9 cellular contexts compared by ENCODE assay signal in the genomic region with DNA sequence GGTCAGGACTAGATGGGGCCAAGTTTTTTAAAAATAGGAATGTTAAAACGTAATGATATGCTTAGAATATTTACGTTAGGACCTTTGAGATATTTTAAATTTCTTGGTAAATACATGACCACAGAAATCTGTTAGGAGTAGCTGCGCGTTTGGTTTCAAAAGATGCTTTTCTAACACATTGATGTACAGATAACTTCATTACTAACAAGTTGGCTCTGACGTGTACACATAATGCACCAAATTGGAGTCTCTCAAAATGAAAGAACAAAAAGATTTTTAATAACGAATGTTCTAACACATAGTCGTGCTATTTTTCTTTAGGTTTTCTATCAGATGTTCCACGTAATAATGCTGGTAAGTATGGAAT. TPM values are rescaled to one million over a fixed set of nuclear protein-coding genes. Genes with fewer than 3 reads are reported as not detected.
DNase-seq lines count a peak whose midpoint lies in the region; ATAC-seq and TF ChIP-seq lines count a peak whose summit lies in the region.
"Had no signal": no experiment of that assay in that cellular context is flagged by ENCODE, and none has a peak within 500 bp of the region (broad histone marks: within the 10 kb centered on the region; RNA-seq: fewer than 3 reads in every experiment).

No MANE protein-coding gene starts in this region.

- peaks cover 19% of the 10 kb centered on the region for H3K27me3 Mint-ChIP-seq in activated CD4-positive, alpha-beta T cell treated with anti-CD3 and anti-CD28 coated beads, Interleukin-2, amount 10 ng/mL, durations not matched to agents 24 days and 14 days
- peaks cover 3% of the 10 kb centered on the region for H3K27me3 Mint-ChIP-seq in activated naive CD8-positive, alpha-beta T cell treated with anti-CD3 and anti-CD28 coated beads for 36 hours

- H3K9me3 Mint-ChIP-seq in activated CD4-positive, alpha-beta T cell treated with anti-CD3 and anti-CD28 coated beads, Interleukin-2, amount 10 ng/mL, durations not matched to agents 24 days and 14 days, result peaks cover 3% of the 10 kb centered on the region
- H3K9me3 Mint-ChIP-seq in activated naive CD8-positive, alpha-beta T cell treated with anti-CD3 and anti-CD28 coated beads for 36 hours, result peaks cover 9% of the 10 kb centered on the region

- intact Hi-C loops in activated CD4-positive, alpha-beta T cell treated with anti-CD3 and anti-CD28 coated beads, Interleukin-2, amount 10 ng/mL, durations not matched to agents 24 days and 14 days (cut with micrococcal nuclease), result loop anchor here (1.0 to 5.0 kb wide), 6 partner anchors 37 to 132 kb away; a partner anchor contains a TSS
- intact Hi-C loops in testis (cut with DNase I; ENCODE audit: low total_unique reads), result no loop called here

- no peaks in the 10 kb centered on the region for H3K9me3 ChIP-seq in testis

- no peak for DNase-seq in activated CD4-positive, alpha-beta T cell treated with anti-CD3 and anti-CD28 coated beads, Interleukin-2, amount 10 ng/mL, durations not matched to agents 24 days and 14 days
- no peak for DNase-seq in activated CD4-positive, alpha-beta T cell treated with anti-CD3 and anti-CD28 coated beads for 48 hours
- DNase-seq in activated naive CD8-positive, alpha-beta T cell treated with anti-CD3 and anti-CD28 coated beads for 36 hours, result no peak
- DNase-seq in testis, result no peak
- no peak for DNase-seq in NCI-H1092 (lab: John Stamatoyannopoulos, UW)

- TF ChIP-seq CTCF in testis (IDR thresholded peaks at IDR 0.05), result no peak

- H3K27ac ChIP-seq in layer of hippocampus (ENCODE audit: low read depth, low read length) (peak overlapping the region; percentile 70), testis (peak overlapping the region; percentile 75 to 83)

- no peak for ATAC-seq in HG02884 (IDR thresholded peaks at IDR 0.05; ENCODE audit: unreplicated experiment)
- ATAC-seq in GM18498 (IDR thresholded peaks at IDR 0.05; ENCODE audit: unreplicated experiment), result no peak

- peak overlapping the region; percentile 76 to 80 for H3K4me3 ChIP-seq in testis

- peak overlapping the region; percentile 84 for H3K4me3 Mint-ChIP-seq in activated CD4-positive, alpha-beta T cell treated with anti-CD3 and anti-CD28 coated beads, Interleukin-2, amount 10 ng/mL, durations not matched to agents 24 days and 14 days
- H3K4me3 Mint-ChIP-seq in activated naive CD8-positive, alpha-beta T cell treated with anti-CD3 and anti-CD28 coated beads for 36 hours, result peak overlapping the region; percentile 97

- peaks cover 14% of the 10 kb centered on the region for H3K36me3 Mint-ChIP-seq in activated CD4-positive, alpha-beta T cell treated with anti-CD3 and anti-CD28 coated beads, Interleukin-2, amount 10 ng/mL, durations not matched to agents 24 days and 14 days (ENCODE audit: low read depth)
- peaks cover 17% of the 10 kb centered on the region for H3K36me3 Mint-ChIP-seq in activated naive CD8-positive, alpha-beta T cell treated with anti-CD3 and anti-CD28 coated beads for 36 hours

- no peaks in the 10 kb centered on the region for H3K27me3 ChIP-seq in layer of hippocampus (ENCODE audit: control insufficient read depth, insufficient read depth, low read length)
- H3K27me3 ChIP-seq in testis, result no peaks in the 10 kb centered on the region

- 21 to 25% methylated on average over 8 of the region's 8 CpGs for WGBS in testis, 2 donors

- H3K36me3 ChIP-seq in testis (ENCODE audit: low read depth, missing control alignments), result no peaks in the 10 kb centered on the region

- H3K4me1 Mint-ChIP-seq in activated CD4-positive, alpha-beta T cell treated with anti-CD3 and anti-CD28 coated beads, Interleukin-2, amount 10 ng/mL, durations not matched to agents 24 days and 14 days, result peaks cover 14% of the 10 kb centered on the region
- H3K4me1 Mint-ChIP-seq in activated naive CD8-positive, alpha-beta T cell treated with anti-CD3 and anti-CD28 coated beads for 36 hours, result peaks cover 11% of the 10 kb centered on the region

- no peak for TF ChIP-seq POLR2A in testis (IDR thresholded peaks at IDR 0.05)

- H3K27ac Mint-ChIP-seq in activated CD4-positive, alpha-beta T cell treated with anti-CD3 and anti-CD28 coated beads, Interleukin-2, amount 10 ng/mL, durations not matched to agents 24 days and 14 days, result peak overlapping the region; percentile 83
- H3K27ac Mint-ChIP-seq in activated naive CD8-positive, alpha-beta T cell treated with anti-CD3 and anti-CD28 coated beads for 36 hours, result peak overlapping the region; percentile 92

- H3K4me1 ChIP-seq in testis, result no peaks in the 10 kb centered on the region

RNA-seq across cellular contexts. Expression of a gene that starts 0.6 kb away (rescaled TPM):
- total RNA-seq in activated CD4-positive, alpha-beta T cell treated with anti-CD3 and anti-CD28 coated beads, Interleukin-2, amount 10 ng/mL, durations not matched to agents 24 days and 14 days, result 3.0 and 3.2 TPM in 2 replicates
- 1 to 10 TPM; 3.4 to 4.1 TPM for total RNA-seq in activated naive CD8-positive, alpha-beta T cell treated with anti-CD3 and anti-CD28 coated beads for 36 hours
- 10 to 100 TPM in 1 of 2 donors, 1 to 10 TPM in 1; 9.7 to 24.4 TPM for total RNA-seq in testis
- polyA plus RNA-seq in testis (ENCODE audit: insufficient read depth, low read depth, low replicate concordance), result 36.5 TPM

RNA-seq across cellular contexts. Expression of a gene that starts 0.7 kb away (rescaled TPM):
- total RNA-seq in activated CD4-positive, alpha-beta T cell treated with anti-CD3 and anti-CD28 coated beads, Interleukin-2, amount 10 ng/mL, durations not matched to agents 24 days and 14 days, result not detected in 2 replicates
- total RNA-seq in activated naive CD8-positive, alpha-beta T cell treated with anti-CD3 and anti-CD28 coated beads for 36 hours, result not detected
- total RNA-seq in testis, result 10 to 100 TPM; 12.6 to 21.8 TPM
- 17.2 TPM for polyA plus RNA-seq in testis (ENCODE audit: insufficient read depth, low read depth, low replicate concordance)
- total RNA-seq: myocyte had no signal

RNA-seq across cellular contexts. Expression of a gene that starts 38.8 kb away (rescaled TPM):
- total RNA-seq in activated CD4-positive, alpha-beta T cell treated with anti-CD3 and anti-CD28 coated beads, Interleukin-2, amount 10 ng/mL, durations not matched to agents 24 days and 14 days, result 8.6 and 9.1 TPM in 2 replicates
- total RNA-seq in activated naive CD8-positive, alpha-beta T cell treated with anti-CD3 and anti-CD28 coated beads for 36 hours, result 10 to 100 TPM; 15.9 to 16.3 TPM
- total RNA-seq in testis, result 10 to 100 TPM; 25.6 to 29.2 TPM
- polyA plus RNA-seq in testis (ENCODE audit: insufficient read depth, low read depth, low replicate concordance), result 13.2 TPM

Comparison
In these comparisons a context has a peak if more than half of its experiments do, and no peak if none do; other contexts are left out.
1. RNA of a gene that starts 0.7 kb away (total RNA-seq): 12.6 to 21.8 TPM in testis; not detected in activated naive CD8-positive, alpha-beta T cell treated with anti-CD3 and anti-CD28 coated beads for 36 hours and not detected in activated CD4-positive, alpha-beta T cell treated with anti-CD3 and anti-CD28 coated beads, Interleukin-2, amount 10 ng/mL, durations not matched to agents 24 days and 14 days; every median in the first group is over 10 times any median in the second.